Comparison of ENCODE assay signal across 6 cellular contexts in the genomic region with DNA sequence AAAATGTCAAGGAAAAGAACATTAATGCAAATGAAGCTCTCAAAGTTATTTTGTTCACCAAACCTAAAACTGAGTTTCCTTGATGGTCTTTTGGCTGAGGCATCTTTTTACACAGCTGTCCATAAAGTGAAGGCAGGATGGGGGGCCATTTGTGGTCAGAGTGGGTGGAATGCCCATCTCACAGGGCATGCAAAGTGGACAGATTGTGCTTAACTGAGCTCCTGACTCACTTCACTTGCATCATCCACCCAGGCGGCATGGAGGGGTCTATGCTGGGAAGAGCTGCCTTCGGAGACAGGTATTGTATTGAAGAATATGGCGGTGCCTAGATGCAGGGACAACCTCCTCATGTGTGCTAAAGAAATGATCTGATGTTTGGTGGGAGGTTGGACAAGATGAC.
"Had no signal": no experiment of that assay in that cellular context is flagged by ENCODE, and none has a peak within 500 bp of the region (broad histone marks: within the 10 kb centered on the region; RNA-seq: fewer than 3 reads in every experiment).

No MANE protein-coding gene starts in this region.

- DNase-seq: H9, HCEC 1CT had no signal

- H3K4me3 ChIP-seq: GM23338 had no signal

- H3K4me1 Mint-ChIP-seq: IgD-negative memory B cell had no signal

- H3K4me3 Mint-ChIP-seq: GM23338, H9 had no signal

- ATAC-seq: GM23338, HepG2 had no signal

- H3K27ac Mint-ChIP-seq: GM23338, H9, IgD-negative memory B cell had no signal

- H3K27ac ChIP-seq: HL-60 had no signal
